21 cellular contexts compared by ENCODE assay signal in the genomic region with DNA sequence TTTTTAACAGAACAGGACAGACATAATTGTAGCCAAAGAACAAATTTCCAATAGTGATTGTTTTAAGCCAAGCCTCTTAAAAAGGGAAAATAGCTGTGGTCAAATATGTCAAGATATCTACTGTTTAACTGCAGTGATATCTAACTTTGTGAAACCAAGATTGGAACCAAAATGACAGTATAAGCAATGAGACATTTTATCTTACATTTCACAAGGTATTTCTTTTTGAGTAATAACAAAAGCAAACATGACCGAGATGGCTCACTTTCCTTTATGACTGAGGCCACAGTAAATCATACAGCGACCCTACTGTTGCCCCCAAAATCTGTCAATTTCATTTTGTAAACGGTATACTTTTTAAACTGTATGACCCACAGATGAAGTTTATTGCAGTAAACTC.
"Had no signal": no experiment of that assay in that cellular context is flagged by ENCODE, and none has a peak within 500 bp of the region (broad histone marks: within the 10 kb centered on the region; RNA-seq: fewer than 3 reads in every experiment).

No MANE protein-coding gene starts in this region.

- FAIRE-seq: small intestine had no signal

- H3K27me3 ChIP-seq: colonic mucosa, neutrophil, right lobe of liver, upper lobe of right lung had no signal

- H3K27ac Mint-ChIP-seq: activated naive CD4-positive, alpha-beta T cell treated with anti-CD3 and anti-CD28 coated beads for 36 hours; activated naive CD8-positive, alpha-beta T cell treated with anti-CD3 and anti-CD28 coated beads, Interleukin-2, amount 50 U/mL, for 24 hours; activated T-helper 2 cell treated with anti-CD3 and anti-CD28 coated beads, Interferon-gamma antibody, Interleukin-2, Interleukin-4, amounts not matched to agents 10 μg/mL and 5 μg/mL and 100 μg/mL, durations not matched to agents 14 hours and 24 hours and 36 hours; endodermal cell; memory B cell had no signal

- H3K9me3 Mint-ChIP-seq: activated naive CD4-positive, alpha-beta T cell treated with anti-CD3 and anti-CD28 coated beads for 36 hours; activated naive CD8-positive, alpha-beta T cell treated with anti-CD3 and anti-CD28 coated beads, Interleukin-2, amount 50 U/mL, for 24 hours; activated T-helper 2 cell treated with anti-CD3 and anti-CD28 coated beads, Interferon-gamma antibody, Interleukin-2, Interleukin-4, amounts not matched to agents 10 μg/mL and 5 μg/mL and 100 μg/mL, durations not matched to agents 14 hours and 24 hours and 36 hours; central memory CD8-positive, alpha-beta T cell; endodermal cell; memory B cell had no signal

- H3K4me3 ChIP-seq: colonic mucosa, left ventricle myocardium inferior, right lobe of liver, upper lobe of right lung had no signal

- H3K79me2 ChIP-seq: parathyroid adenoma had no signal

- DNase-seq: activated CD4-positive, alpha-beta T cell treated with anti-CD3 and anti-CD28 coated beads, Interleukin-2, amount 50 U/mL, for 1 hour; activated naive CD4-positive, alpha-beta T cell treated with anti-CD3 and anti-CD28 coated beads for 36 hours; activated naive CD8-positive, alpha-beta T cell treated with anti-CD3 and anti-CD28 coated beads, Interleukin-2, amount 50 U/mL, for 24 hours; aorta; colonic mucosa; foreskin melanocyte; left ventricle myocardium inferior; naive thymus-derived CD8-positive, alpha-beta T cell; right lobe of liver; small intestine; stimulated activated CD4-positive, alpha-beta T cell treated with anti-CD3 and anti-CD28 coated beads, Interleukin-4, amount 100 ng/mL, for 1 hour; T-helper 1 cell; T-helper 9 cell; upper lobe of right lung had no signal

- H3K27me3 Mint-ChIP-seq: activated naive CD8-positive, alpha-beta T cell treated with anti-CD3 and anti-CD28 coated beads, Interleukin-2, amount 50 U/mL, for 24 hours; central memory CD8-positive, alpha-beta T cell; memory B cell; naive thymus-derived CD8-positive, alpha-beta T cell had no signal

- H2AFZ ChIP-seq: parathyroid adenoma had no signal

- H3K36me3 ChIP-seq: colonic mucosa had no signal

- H3K9me3 ChIP-seq: colonic mucosa, left ventricle myocardium inferior, neutrophil, right lobe of liver, upper lobe of right lung had no signal

- H3K9ac ChIP-seq: parathyroid adenoma had no signal

- H3K4me3 Mint-ChIP-seq: activated naive CD4-positive, alpha-beta T cell treated with anti-CD3 and anti-CD28 coated beads for 36 hours; activated naive CD8-positive, alpha-beta T cell treated with anti-CD3 and anti-CD28 coated beads, Interleukin-2, amount 50 U/mL, for 24 hours; central memory CD8-positive, alpha-beta T cell; endodermal cell; memory B cell; naive thymus-derived CD8-positive, alpha-beta T cell had no signal

- H3K4me1 ChIP-seq: colonic mucosa, left ventricle myocardium inferior, parathyroid adenoma, right lobe of liver, upper lobe of right lung had no signal

- H3K27ac ChIP-seq: colonic mucosa, epithelial cell of prostate, left ventricle myocardium inferior, neutrophil, parathyroid adenoma, right lobe of liver, upper lobe of right lung had no signal
